29 cellular contexts compared by ENCODE assay signal in the genomic region with DNA sequence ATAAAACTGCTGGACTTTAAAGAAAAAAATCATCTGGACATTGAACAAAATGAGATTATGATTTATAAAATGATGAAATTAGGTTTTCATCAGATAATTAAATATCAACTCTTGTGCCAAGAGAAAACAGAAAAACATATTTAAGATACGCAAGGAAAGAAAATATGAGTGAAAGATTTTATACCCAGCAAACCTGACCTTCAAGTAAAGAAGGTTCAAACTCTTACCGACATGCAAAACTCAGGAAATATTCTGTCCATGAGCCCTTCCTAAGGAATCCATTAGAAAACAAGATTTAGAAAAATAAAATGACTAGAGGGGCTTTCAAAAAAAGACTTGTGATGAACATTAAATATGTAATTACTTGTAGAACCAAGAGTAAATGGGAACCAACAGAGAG.
"Had no signal": no experiment of that assay in that cellular context is flagged by ENCODE, and none has a peak within 500 bp of the region (broad histone marks: within the 10 kb centered on the region; RNA-seq: fewer than 3 reads in every experiment).

No MANE protein-coding gene starts in this region.

- H3K4me1 Mint-ChIP-seq: stimulated activated effector memory CD8-positive, alpha-beta T cell treated with anti-CD3 and anti-CD28 coated beads, Interleukin-12 subunit alpha, Interleukin-12 subunit beta, amount 100 ng/mL, for 72 hours; stimulated activated memory B cell treated with anti-CD40 and anti-IgM and Interleukin-4, amounts not matched to agents 10 μg/mL and 1 μg/mL and 100 μg/mL, for 72 hours; stimulated activated naive B cell treated with anti-CD40 and anti-IgM and Interleukin-4, amounts not matched to agents 10 μg/mL and 1 μg/mL and 100 μg/mL, for 72 hours; stimulated activated naive CD8-positive, alpha-beta T cell treated with anti-CD3 and anti-CD28 coated beads, Interleukin-15, amount 100 ng/mL, for 72 hours had no signal

- DNase-seq: stimulated activated CD4-positive, alpha-beta T cell treated with anti-CD3 and anti-CD28 coated beads, Interleukin-2, amount 100 ng/mL, for 48 hours; stimulated activated CD4-positive, alpha-beta T cell treated with anti-CD3 and anti-CD28 coated beads, Interleukin-4, amount 100 ng/mL, for 1 hour; stimulated activated CD4-positive, alpha-beta T cell treated with anti-CD3 and anti-CD28 coated beads, Interleukin-4, amount 100 ng/mL, for 24 hours; stimulated activated CD4-positive, alpha-beta T cell treated with anti-CD3 and anti-CD28 coated beads, Interleukin-4, amount 100 ng/mL, for 4 hours; stimulated activated CD8-positive, alpha-beta memory T cell treated with anti-CD3 and anti-CD28 coated beads, Interleukin-4, amount 100 ng/mL, for 48 hours; stimulated activated naive B cell treated with anti-CD40 and anti-IgM and Interleukin-4, amounts not matched to agents 10 μg/mL and 1 μg/mL and 100 μg/mL, for 72 hours; stimulated activated naive CD4-positive, alpha-beta T cell; stimulated activated naive CD4-positive, alpha-beta T cell treated with Interleukin-2 at 50 U/mL for 16 hours; stimulated activated naive CD8-positive, alpha-beta T cell treated with anti-CD3 and anti-CD28 coated beads, Interleukin-15, amount 100 ng/mL, for 72 hours; stimulated activated naive CD8-positive, alpha-beta T cell treated with anti-CD3 and anti-CD28 coated beads, Interleukin-15, Interleukin-2, amounts not matched to agents 100 U/mL and 50 U/mL, for 24 hours; stomach; substantia nigra; testis; thyroid gland; tibial artery; transverse colon; trophoblast cell; upper lobe of left lung; upper lobe of right lung; uterus had no signal

- H3K9me3 Mint-ChIP-seq: stimulated activated effector memory CD8-positive, alpha-beta T cell treated with anti-CD3 and anti-CD28 coated beads, Interleukin-12 subunit alpha, Interleukin-12 subunit beta, amount 100 ng/mL, for 72 hours had no signal

- H3K27ac ChIP-seq: stomach, suprapubic skin, testis, thoracic aorta, thyroid gland, tibial artery, tibial nerve, transverse colon, upper lobe of left lung, upper lobe of right lung, uterus, vagina had no signal

- H3K27me3 ChIP-seq: stomach, suprapubic skin, testis, thyroid gland, tibial artery, tibial nerve, transverse colon, upper lobe of left lung, upper lobe of right lung, uterus, vagina had no signal

- H3K27ac Mint-ChIP-seq: stimulated activated effector memory CD8-positive, alpha-beta T cell treated with anti-CD3 and anti-CD28 coated beads, Interleukin-12 subunit alpha, Interleukin-12 subunit beta, amount 100 ng/mL, for 72 hours; stimulated activated memory B cell treated with anti-CD40 and anti-IgM and Interleukin-4, amounts not matched to agents 10 μg/mL and 1 μg/mL and 100 μg/mL, for 72 hours; stimulated activated naive B cell treated with anti-CD40 and anti-IgM and Interleukin-4, amounts not matched to agents 10 μg/mL and 1 μg/mL and 100 μg/mL, for 72 hours; stimulated activated naive CD8-positive, alpha-beta T cell treated with anti-CD3 and anti-CD28 coated beads, Interleukin-15, amount 100 ng/mL, for 72 hours; stimulated activated naive CD8-positive, alpha-beta T cell treated with anti-CD3 and anti-CD28 coated beads, Interleukin-15, Interleukin-2, amounts not matched to agents 100 ng/mL and 50 ng/mL, for 24 hours; type B pancreatic cell had no signal

- H3K36me3 ChIP-seq: stomach, suprapubic skin, thoracic aorta, thyroid gland, tibial artery, tibial nerve, transverse colon, upper lobe of left lung, upper lobe of right lung, uterus, vagina had no signal

- ATAC-seq: stimulated activated effector memory CD8-positive, alpha-beta T cell treated with anti-CD3 and anti-CD28 coated beads, Interleukin-12 subunit alpha, Interleukin-12 subunit beta, amount 100 ng/mL, for 72 hours; stimulated activated memory B cell treated with anti-CD40 and anti-IgM and Interleukin-4, amounts not matched to agents 10 μg/mL and 1 μg/mL and 100 μg/mL, for 72 hours; stimulated activated naive B cell treated with anti-CD40 and anti-IgM and Interleukin-4, amounts not matched to agents 10 μg/mL and 1 μg/mL and 100 μg/mL, for 72 hours; stimulated activated naive CD8-positive, alpha-beta T cell treated with anti-CD3 and anti-CD28 coated beads, Interleukin-15, amount 100 ng/mL, for 72 hours; stimulated activated naive CD8-positive, alpha-beta T cell treated with anti-CD3 and anti-CD28 coated beads, Interleukin-15, Interleukin-2, amounts not matched to agents 100 U/mL and 50 U/mL, for 24 hours; upper lobe of right lung had no signal

- FAIRE-seq: urothelium cell line had no signal

- H3K36me3 Mint-ChIP-seq: stimulated activated effector memory CD8-positive, alpha-beta T cell treated with anti-CD3 and anti-CD28 coated beads, Interleukin-12 subunit alpha, Interleukin-12 subunit beta, amount 100 ng/mL, for 72 hours; type B pancreatic cell had no signal

- H3K4me3 Mint-ChIP-seq: stimulated activated effector memory CD8-positive, alpha-beta T cell treated with anti-CD3 and anti-CD28 coated beads, Interleukin-12 subunit alpha, Interleukin-12 subunit beta, amount 100 ng/mL, for 72 hours; stimulated activated memory B cell treated with anti-CD40 and anti-IgM and Interleukin-4, amounts not matched to agents 10 μg/mL and 1 μg/mL and 100 μg/mL, for 72 hours; stimulated activated naive B cell treated with anti-CD40 and anti-IgM and Interleukin-4, amounts not matched to agents 10 μg/mL and 1 μg/mL and 100 μg/mL, for 72 hours; stimulated activated naive CD8-positive, alpha-beta T cell treated with anti-CD3 and anti-CD28 coated beads, Interleukin-15, amount 100 ng/mL, for 72 hours; stimulated activated naive CD8-positive, alpha-beta T cell treated with anti-CD3 and anti-CD28 coated beads, Interleukin-15, Interleukin-2, amounts not matched to agents 100 ng/mL and 50 ng/mL, for 24 hours; type B pancreatic cell had no signal

- H3K4me3 ChIP-seq: stomach, suprapubic skin, testis, thoracic aorta, thyroid gland, tibial artery, tibial nerve, transverse colon, upper lobe of left lung, upper lobe of right lung, uterus, vagina had no signal

- H3K27me3 Mint-ChIP-seq: stimulated activated naive CD8-positive, alpha-beta T cell treated with anti-CD3 and anti-CD28 coated beads, Interleukin-15, amount 100 ng/mL, for 72 hours; type B pancreatic cell had no signal

- H3K9me3 ChIP-seq: suprapubic skin, testis, thoracic aorta, thyroid gland, tibial artery, upper lobe of right lung, uterus, vagina had no signal

- H3K4me1 ChIP-seq: stomach, suprapubic skin, testis, thyroid gland, tibial artery, tibial nerve, transverse colon, upper lobe of right lung, uterus, vagina had no signal
